34 cellular contexts compared by ENCODE assay signal in genomic region chr20:32639284-32639683, GRCh38. TPM values are rescaled to one million over a fixed set of nuclear protein-coding genes. Genes with fewer than 3 reads are reported as not detected.
"Had no signal": no experiment of that assay in that cellular context is flagged by ENCODE, and none has a peak within 500 bp of the region (broad histone marks: within the 10 kb centered on the region; RNA-seq: fewer than 3 reads in every experiment).

No MANE protein-coding gene starts in this region.

- H3K4me3 Mint-ChIP-seq: activated CD4-positive, alpha-beta memory T cell treated with anti-CD3 and anti-CD28 coated beads, Interleukin-2, amount 10 ng/mL, durations not matched to agents 7 days and 5 days; activated CD4-positive, alpha-beta T cell treated with anti-CD3 and anti-CD28 coated beads, Interleukin-2, amount 10 ng/mL, durations not matched to agents 7 days and 5 days; activated naive CD8-positive, alpha-beta T cell; activated naive CD8-positive, alpha-beta T cell treated with anti-CD3 and anti-CD28 coated beads, Interleukin-2, amount 50 U/mL, for 24 hours; activated T-cell treated with anti-CD3 and anti-CD28 coated beads, Interleukin-2, amount 50 U/mL, for 24 hours; activated T-helper 17 cell treated with anti-CD3 and anti-CD28 coated beads, Interleukin-2, amount 50 U/mL, for 72 hours; dendritic cell treated with granulocyte-macrophage colony-stimulating factor and Interleukin-4, amounts not matched to agents 40 ng/mL and 50 ng/mL, for 4 days; endodermal cell had no signal

- H3K4me1 ChIP-seq: body of pancreas, breast epithelium, gastrocnemius medialis had no signal

- H3K27me3 Mint-ChIP-seq: activated CD4-positive, alpha-beta T cell treated with anti-CD3 and anti-CD28 coated beads, Interleukin-2, amount 10 ng/mL, durations not matched to agents 7 days and 5 days; activated naive CD8-positive, alpha-beta T cell; activated naive CD8-positive, alpha-beta T cell treated with anti-CD3 and anti-CD28 coated beads, Interleukin-2, amount 50 U/mL, for 24 hours; activated T-cell treated with anti-CD3 and anti-CD28 coated beads, Interleukin-2, amount 50 U/mL, for 24 hours; activated T-helper 17 cell treated with anti-CD3 and anti-CD28 coated beads, Interleukin-2, amount 50 U/mL, for 72 hours; dendritic cell treated with granulocyte-macrophage colony-stimulating factor and Interleukin-4, amounts not matched to agents 40 ng/mL and 50 ng/mL, for 4 days had no signal

- H3K36me3 Mint-ChIP-seq: activated naive CD8-positive, alpha-beta T cell had no signal

- H3K27me3 ChIP-seq: adrenal gland, body of pancreas, breast epithelium, cardiac muscle cell, dorsolateral prefrontal cortex, gastrocnemius medialis had no signal

- H3K9me3 ChIP-seq: adrenal gland, body of pancreas, breast epithelium, esophagus muscularis mucosa, gastrocnemius medialis, heart left ventricle had no signal

- H3K9me3 Mint-ChIP-seq: activated CD4-positive, alpha-beta memory T cell treated with anti-CD3 and anti-CD28 coated beads, Interleukin-2, amount 10 ng/mL, durations not matched to agents 7 days and 5 days; activated CD4-positive, alpha-beta T cell treated with anti-CD3 and anti-CD28 coated beads, Interleukin-2, amount 10 ng/mL, durations not matched to agents 7 days and 5 days; activated naive CD8-positive, alpha-beta T cell treated with anti-CD3 and anti-CD28 coated beads, Interleukin-2, amount 50 U/mL, for 24 hours; activated T-cell treated with anti-CD3 and anti-CD28 coated beads, Interleukin-2, amount 50 U/mL, for 24 hours; activated T-helper 17 cell treated with anti-CD3 and anti-CD28 coated beads, Interleukin-2, amount 50 U/mL, for 72 hours; dendritic cell treated with granulocyte-macrophage colony-stimulating factor and Interleukin-4, amounts not matched to agents 40 ng/mL and 50 ng/mL, for 4 days; endodermal cell had no signal

- H3K27ac Mint-ChIP-seq: activated CD4-positive, alpha-beta memory T cell treated with anti-CD3 and anti-CD28 coated beads, Interleukin-2, amount 10 ng/mL, durations not matched to agents 7 days and 5 days; activated CD4-positive, alpha-beta T cell treated with anti-CD3 and anti-CD28 coated beads, Interleukin-2, amount 10 ng/mL, durations not matched to agents 7 days and 5 days; activated naive CD8-positive, alpha-beta T cell; activated naive CD8-positive, alpha-beta T cell treated with anti-CD3 and anti-CD28 coated beads, Interleukin-2, amount 50 U/mL, for 24 hours; activated T-cell treated with anti-CD3 and anti-CD28 coated beads, Interleukin-2, amount 50 U/mL, for 24 hours; activated T-helper 17 cell treated with anti-CD3 and anti-CD28 coated beads, Interleukin-2, amount 50 U/mL, for 72 hours; dendritic cell treated with granulocyte-macrophage colony-stimulating factor and Interleukin-4, amounts not matched to agents 40 ng/mL and 50 ng/mL, for 4 days; endodermal cell had no signal

- H3K4me1 Mint-ChIP-seq: activated CD4-positive, alpha-beta memory T cell treated with anti-CD3 and anti-CD28 coated beads, Interleukin-2, amount 10 ng/mL, durations not matched to agents 7 days and 5 days; activated naive CD8-positive, alpha-beta T cell treated with anti-CD3 and anti-CD28 coated beads, Interleukin-2, amount 50 U/mL, for 24 hours; activated T-helper 17 cell treated with anti-CD3 and anti-CD28 coated beads, Interleukin-2, amount 50 U/mL, for 72 hours had no signal

- H3K36me3 ChIP-seq: adrenal gland, breast epithelium, cardiac muscle cell, esophagus muscularis mucosa, gastrocnemius medialis, heart left ventricle had no signal

- H3K4me3 ChIP-seq: adrenal gland, body of pancreas, breast epithelium, cardiac muscle cell, coronary artery, dorsolateral prefrontal cortex, esophagus muscularis mucosa, gastrocnemius medialis, heart left ventricle had no signal

- H3K27ac ChIP-seq: adrenal gland, body of pancreas, breast epithelium, cardiac muscle cell, coronary artery, dorsolateral prefrontal cortex, esophagus muscularis mucosa, foreskin keratinocyte, gastrocnemius medialis, heart left ventricle had no signal

- DNase-seq: activated CD4-positive, alpha-beta memory T cell treated with anti-CD3 and anti-CD28 coated beads, Interleukin-2, amount 10 ng/mL, durations not matched to agents 7 days and 5 days; activated CD4-positive, alpha-beta T cell treated with anti-CD3 and anti-CD28 coated beads for 1 hour; activated CD4-positive, alpha-beta T cell treated with anti-CD3 and anti-CD28 coated beads for 4 hours; activated CD4-positive, alpha-beta T cell treated with anti-CD3 and anti-CD28 coated beads, Interleukin-2, amount 10 ng/mL, durations not matched to agents 7 days and 5 days; activated CD4-positive, alpha-beta T cell treated with anti-CD3 and anti-CD28 coated beads, Interleukin-2, amount 50 U/mL, for 4 hours; activated CD8-positive, alpha-beta memory T cell treated with anti-CD3 and anti-CD28 coated beads, Interleukin-2, amount 50 U/mL, for 48 hours; activated effector memory CD4-positive, alpha-beta T cell treated with Interleukin-2 at 50 U/mL for 16 hours; activated gamma-delta T cell treated with Interleukin-2 at 50 U/mL for 16 hours; activated naive CD4-positive, alpha-beta T cell treated with anti-CD3 and anti-CD28 coated beads, Interleukin-2, amount 50 U/mL, for 16 hours; activated naive CD4-positive, alpha-beta T cell treated with Interleukin-2 at 50 U/mL for 16 hours; activated naive CD8-positive, alpha-beta T cell treated with anti-CD3 and anti-CD28 coated beads, Interleukin-2, amount 50 U/mL, for 24 hours; activated T-cell treated with anti-CD3 and anti-CD28 coated beads for 4 hours; activated T-cell treated with anti-CD3 and anti-CD28 coated beads, Interleukin-2, amount 50 U/mL, for 24 hours; aorta; central memory CD4-positive, alpha-beta T cell; cerebellar nuclear complex; effector memory CD4-positive, alpha-beta T cell; gastrocnemius medialis; glutamatergic neuron; T-helper 2 cell had no signal

- ATAC-seq: activated naive CD8-positive, alpha-beta T cell treated with anti-CD3 and anti-CD28 coated beads, Interleukin-2, amount 50 U/mL, for 24 hours; activated T-helper 17 cell treated with anti-CD3 and anti-CD28 coated beads, Interleukin-2, amount 50 U/mL, for 72 hours; body of pancreas; gastrocnemius medialis had no signal

RNA-seq across cellular contexts. Expression of gene C20orf203, which starts 34.5 kb away (rescaled TPM):
- total RNA-seq: foreskin keratinocyte; gastrocnemius medialis; T-helper 1 cell treated with Interleukin-12 subunit alpha and Interleukin-12 subunit beta and Interleukin-4 antibody, amounts not matched to agents 30 ng/mL and 1 ng/mL, for 36 hours had no signal
- polyA plus RNA-seq: foreskin keratinocyte, heart left ventricle had no signal
